In genomic region chr10:89251417-89252224, GRCh38 we compare ENCODE assay signal across 8 cellular contexts. TPM values are rescaled to one million over a fixed set of nuclear protein-coding genes. Genes with fewer than 3 reads are reported as not detected.
DNase-seq lines count a peak whose midpoint lies in the region; ATAC-seq and TF ChIP-seq lines count a peak whose summit lies in the region.

Gene LIPA, minus strand, starts transcription at chr10:89251775. Its CDS starts 4,127 bp downstream, at chr10:89247648.

- no peaks in the 10 kb centered on the region for H3K36me3 ChIP-seq in Panc1 (ENCODE audit: control insufficient read depth, insufficient read depth, low read length)
- H3K36me3 ChIP-seq in esophagus (ENCODE audit: control insufficient read depth in 2 of 2, insufficient read depth in 2 of 2, low read length in 1 of 2), result no peaks in the 10 kb centered on the region
- no peaks in the 10 kb centered on the region for H3K36me3 ChIP-seq in muscle layer of colon (ENCODE audit: insufficient read depth, low read length)

- peak within 1 kb of the TSS; percentile 85 for H3K4me3 Mint-ChIP-seq in activated T-cell treated with anti-CD3 and anti-CD28 coated beads, Interleukin-2, amount 50 U/mL, for 4 hours

- no peak for TF ChIP-seq CTCF in Panc1 (IDR thresholded peaks at IDR 0.05)

- ATAC-seq in GM21723 (IDR thresholded peaks at IDR 0.05; ENCODE audit: unreplicated experiment) (peak; percentile 96), Panc1 (peak; percentile 99)
- peak; percentile 93 to 94 for ATAC-seq in activated T-cell treated with anti-CD3 and anti-CD28 coated beads, Interleukin-2, amount 50 U/mL, for 4 hours

- H3K36me3 Mint-ChIP-seq in activated T-cell treated with anti-CD3 and anti-CD28 coated beads, Interleukin-2, amount 50 U/mL, for 4 hours (ENCODE audit: insufficient read depth), result peaks cover 6% of the 10 kb centered on the region

- intact Hi-C loops in Panc1 (cut with micrococcal nuclease; ENCODE audit: unreplicated experiment), result no loop called here

- DNase-seq in DMS53 (lab: John Stamatoyannopoulos, UW), result peak; percentile 98
- peak; percentile 89 for DNase-seq in KG1 (lab: John Stamatoyannopoulos, UW)
- DNase-seq in Panc1 (ENCODE audit: low read depth, low spot score), result peak; percentile 85
- DNase-seq in activated T-cell treated with anti-CD3 and anti-CD28 coated beads, Interleukin-2, amount 50 U/mL, for 4 hours, result peak; percentile 94
- peak; percentile 89 for DNase-seq in stimulated activated CD8-positive, alpha-beta memory T cell treated with anti-CD3 and anti-CD28 coated beads, Interleukin-7, amount 100 ng/mL, for 24 hours (ENCODE audit: low read depth)

- CTCF ChIA-PET in Panc1 (lab: Charles Lee), result interaction anchor here (1.3 kb wide), 1 partner anchor 34 kb away, joined by 3 read pairs; no protein-coding TSS in a partner anchor

- POLR2A ChIA-PET in Panc1 (lab: Charles Lee), result interaction anchor here (0.6 kb wide), 2 partner anchors 51 to 164 kb away, joined by 3 to 7 read pairs; no protein-coding TSS in a partner anchor

- peaks cover 7% of the 10 kb centered on the region; the same call in 1 of the 2 replicates for H3K9me3 ChIP-seq in Panc1 (ENCODE audit: control insufficient read depth, insufficient read depth, low read depth, low read length)
- no peaks in the 10 kb centered on the region for H3K9me3 ChIP-seq in esophagus (ENCODE audit: control insufficient read depth in 2 of 2, insufficient read depth in 1 of 2, low read depth in 1 of 2, low read length in 1 of 2)
- no peaks in the 10 kb centered on the region for H3K9me3 ChIP-seq in muscle layer of colon (ENCODE audit: low read length)

- H3K4me3 ChIP-seq in Panc1 (ENCODE audit: low read depth in 2 of 2, low read length in 2 of 2), result peak within 1 kb of the TSS; percentile 91 to 94
- H3K4me3 ChIP-seq in esophagus (ENCODE audit: low read depth in 1 of 2, low read length in 2 of 2), result peak within 1 kb of the TSS; percentile 70 to 73
- H3K4me3 ChIP-seq in muscle layer of colon (ENCODE audit: low read depth in 1 of 2, low read length in 2 of 2), result peak within 1 kb of the TSS; percentile 64 to 94

- peaks cover 6% of the 10 kb centered on the region for H3K9me3 Mint-ChIP-seq in activated T-cell treated with anti-CD3 and anti-CD28 coated beads, Interleukin-2, amount 50 U/mL, for 4 hours

- H3K4me1 ChIP-seq in Panc1 (ENCODE audit: control insufficient read depth, insufficient read depth, low read length) (peaks cover 3% of the 10 kb centered on the region; the same call in 1 of the 2 replicates), esophagus (ENCODE audit: control insufficient read depth in 2 of 2, insufficient read depth in 2 of 2, low read length in 1 of 2) (no peaks in the 10 kb centered on the region), muscle layer of colon (ENCODE audit: insufficient read depth, low read length) (peaks cover 8% of the 10 kb centered on the region)

- BruUV-seq in Panc1 (replicated peaks; lab: Mats Ljungman, UMichigan), result no TSS peak

- peak within 1 kb of the TSS; percentile 62 for H3K9ac ChIP-seq in muscle layer of colon (ENCODE audit: low read length)

- in situ Hi-C loops in Panc1 (cut with HindIII; ENCODE audit: low pct_unique_long_range_greater_than_20kb, low sequenced_read_pairs), result no loop called here

- H3K27me3 ChIP-seq in Panc1 (ENCODE audit: control insufficient read depth, insufficient read depth, low read length), result no peaks in the 10 kb centered on the region
- H3K27me3 ChIP-seq in esophagus (ENCODE audit: control insufficient read depth in 1 of 2, insufficient read depth in 2 of 2, low read length in 2 of 2), result no peaks in the 10 kb centered on the region
- no peaks in the 10 kb centered on the region for H3K27me3 ChIP-seq in muscle layer of colon (ENCODE audit: control insufficient read depth in 1 of 2, insufficient read depth in 2 of 2, low read length in 2 of 2)

- 1% methylated on average over 53 of the region's 53 CpGs for WGBS in esophagus, 2 donors

- H3K27ac ChIP-seq in Panc1 (ENCODE audit: low read length) (peak within 1 kb of the TSS; percentile 75), esophagus (ENCODE audit: low read depth in 2 of 2, low read length in 1 of 2) (peak within 1 kb of the TSS; percentile 75 to 76), muscle layer of colon (ENCODE audit: low read depth, low read length) (peak within 1 kb of the TSS; percentile 71)

- no peaks in the 10 kb centered on the region for H3K27me3 Mint-ChIP-seq in activated T-cell treated with anti-CD3 and anti-CD28 coated beads, Interleukin-2, amount 50 U/mL, for 4 hours (ENCODE audit: low read depth)

- H3K4me1 Mint-ChIP-seq in activated T-cell treated with anti-CD3 and anti-CD28 coated beads, Interleukin-2, amount 50 U/mL, for 4 hours (ENCODE audit: low read depth), result peaks cover 34% of the 10 kb centered on the region

RNA-seq across cellular contexts. Expression of gene LIPA, which starts in this region (rescaled TPM):
- total RNA-seq in Panc1 (2021; ENCODE audit: unreplicated experiment), result 172 TPM
- polyA plus RNA-seq in Panc1 (2012; ENCODE audit: insufficient read length), result 69.3 TPM
- total RNA-seq in activated T-cell treated with anti-CD3 and anti-CD28 coated beads, Interleukin-2, amount 50 U/mL, for 4 hours, result 10 to 100 TPM; 13.2 to 15.8 (median 14.7) TPM
- 10 to 100 TPM in 1 of 2 donors, 1 to 10 TPM in 1; 7.8 to 17.3 TPM for polyA plus RNA-seq in esophagus

Comparison
In these comparisons a context has a peak if more than half of its experiments do, and no peak if none do; other contexts are left out.
1. Peak in every context shown above with its lines: DNase-seq, ATAC-seq, H3K4me3 ChIP-seq and H3K27ac ChIP-seq.
2. RNA of gene LIPA (total RNA-seq): 172 TPM in Panc1 (single experiment); 13.2 to 15.8 TPM in activated T-cell treated with anti-CD3 and anti-CD28 coated beads, Interleukin-2, amount 50 U/mL, for 4 hours; every median in the first group is over 10 times any median in the second.